Comparison of ENCODE assay signal across 37 cellular contexts in the genomic region with DNA sequence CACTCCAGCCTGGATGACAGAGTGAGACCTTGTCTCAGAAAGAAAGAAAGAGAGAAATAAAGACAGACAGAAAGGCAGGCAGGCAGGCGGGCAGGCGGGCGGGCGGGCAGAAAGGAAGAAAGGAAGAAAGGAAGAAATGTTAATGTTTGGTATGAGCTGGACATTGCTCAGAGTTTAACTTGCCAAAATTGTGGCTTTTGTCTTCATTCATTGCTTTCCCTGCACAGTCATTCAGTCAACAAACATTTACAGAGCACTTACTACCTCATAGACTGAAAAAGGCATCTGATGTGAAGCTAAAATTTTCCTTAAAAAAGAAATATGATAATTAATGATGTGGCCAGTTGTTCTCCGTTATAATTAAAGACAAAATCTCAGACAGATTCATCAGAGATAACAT.
"Had no signal": no experiment of that assay in that cellular context is flagged by ENCODE, and none has a peak within 500 bp of the region (broad histone marks: within the 10 kb centered on the region; RNA-seq: fewer than 3 reads in every experiment).

No MANE protein-coding gene starts in this region.

- H3K27ac ChIP-seq: adrenal gland, brain microvascular endothelial cell, epithelial cell of prostate, esophagus squamous epithelium, VCaP had no signal

- ATAC-seq: activated naive CD8-positive, alpha-beta T cell treated with anti-CD3 and anti-CD28 coated beads, Interleukin-2, amount 50 U/mL, for 24 hours; effector memory CD8-positive, alpha-beta T cell; T-helper 17 cell; WTC11 had no signal

- H3K27me3 Mint-ChIP-seq: activated naive CD4-positive, alpha-beta T cell treated with anti-CD3 and anti-CD28 coated beads, Interleukin-2, amount 50 U/mL, for 24 hours had no signal

- H3K9me3 ChIP-seq: adrenal gland, esophagus squamous epithelium had no signal

- H3K27me3 ChIP-seq: adrenal gland, brain microvascular endothelial cell had no signal

- H3K27ac Mint-ChIP-seq: activated CD4-positive, alpha-beta memory T cell treated with anti-CD3 and anti-CD28 coated beads, Interleukin-2, amount 10 ng/mL, durations not matched to agents 7 days and 5 days; activated CD4-positive, alpha-beta T cell treated with anti-CD3 and anti-CD28 coated beads, Interleukin-2, amount 10 ng/mL, durations not matched to agents 7 days and 5 days; activated naive CD4-positive, alpha-beta T cell treated with anti-CD3 and anti-CD28 coated beads for 36 hours; activated naive CD4-positive, alpha-beta T cell treated with anti-CD3 and anti-CD28 coated beads, Interleukin-2, amount 50 U/mL, for 24 hours; activated naive CD8-positive, alpha-beta T cell treated with anti-CD3 and anti-CD28 coated beads for 36 hours; activated naive CD8-positive, alpha-beta T cell treated with anti-CD3 and anti-CD28 coated beads, Interleukin-2, amount 50 U/mL, for 24 hours; activated T-cell treated with anti-CD3 and anti-CD28 coated beads, Interleukin-2, amount 50 U/mL, for 24 hours; activated T-helper 2 cell treated with anti-CD3 and anti-CD28 coated beads, Interferon-gamma antibody, Interleukin-2, Interleukin-4, amounts not matched to agents 10 μg/mL and 5 μg/mL and 100 μg/mL, durations not matched to agents 14 hours and 24 hours and 36 hours; effector memory CD8-positive, alpha-beta T cell; T-helper 17 cell; T-helper 2 cell treated with Interferon-gamma antibody and Interleukin-4, amounts not matched to agents 5 μg/mL and 100 μg/mL, for 36 hours; WTC11 had no signal

- H3K9me3 Mint-ChIP-seq: activated CD4-positive, alpha-beta memory T cell treated with anti-CD3 and anti-CD28 coated beads, Interleukin-2, amount 10 ng/mL, durations not matched to agents 7 days and 5 days; activated CD4-positive, alpha-beta T cell treated with anti-CD3 and anti-CD28 coated beads, Interleukin-2, amount 10 ng/mL, durations not matched to agents 7 days and 5 days; activated naive CD4-positive, alpha-beta T cell treated with anti-CD3 and anti-CD28 coated beads for 36 hours; activated naive CD4-positive, alpha-beta T cell treated with anti-CD3 and anti-CD28 coated beads, Interleukin-2, amount 50 U/mL, for 24 hours; activated naive CD8-positive, alpha-beta T cell treated with anti-CD3 and anti-CD28 coated beads, Interleukin-2, amount 50 U/mL, for 24 hours; activated T-cell treated with anti-CD3 and anti-CD28 coated beads, Interleukin-2, amount 50 U/mL, for 72 hours; activated T-helper 2 cell treated with anti-CD3 and anti-CD28 coated beads, Interferon-gamma antibody, Interleukin-2, Interleukin-4, amounts not matched to agents 10 μg/mL and 5 μg/mL and 100 μg/mL, durations not matched to agents 14 hours and 24 hours and 36 hours; effector memory CD8-positive, alpha-beta T cell; T-helper 2 cell treated with Interferon-gamma antibody and Interleukin-4, amounts not matched to agents 5 μg/mL and 100 μg/mL, for 36 hours had no signal

- H3K4me1 Mint-ChIP-seq: WTC11 had no signal

- H3K36me3 Mint-ChIP-seq: activated naive CD4-positive, alpha-beta T cell treated with anti-CD3 and anti-CD28 coated beads, Interleukin-2, amount 50 U/mL, for 24 hours; activated naive CD8-positive, alpha-beta T cell treated with anti-CD3 and anti-CD28 coated beads for 36 hours; WTC11 had no signal

- H3K4me1 ChIP-seq: adrenal gland, esophagus squamous epithelium had no signal

- FAIRE-seq: colon, frontal cortex had no signal

- H3K36me3 ChIP-seq: adrenal gland, brain microvascular endothelial cell, esophagus squamous epithelium had no signal

- H3K4me3 Mint-ChIP-seq: activated CD4-positive, alpha-beta memory T cell treated with anti-CD3 and anti-CD28 coated beads, Interleukin-2, amount 10 ng/mL, durations not matched to agents 7 days and 5 days; activated CD4-positive, alpha-beta T cell treated with anti-CD3 and anti-CD28 coated beads, Interleukin-2, amount 10 ng/mL, durations not matched to agents 7 days and 5 days; activated naive CD4-positive, alpha-beta T cell treated with anti-CD3 and anti-CD28 coated beads for 36 hours; activated naive CD4-positive, alpha-beta T cell treated with anti-CD3 and anti-CD28 coated beads, Interleukin-2, amount 50 U/mL, for 24 hours; activated naive CD8-positive, alpha-beta T cell treated with anti-CD3 and anti-CD28 coated beads for 36 hours; activated naive CD8-positive, alpha-beta T cell treated with anti-CD3 and anti-CD28 coated beads, Interleukin-2, amount 50 U/mL, for 24 hours; activated T-cell treated with anti-CD3 and anti-CD28 coated beads, Interleukin-2, amount 50 U/mL, for 24 hours; activated T-cell treated with anti-CD3 and anti-CD28 coated beads, Interleukin-2, amount 50 U/mL, for 72 hours; effector memory CD8-positive, alpha-beta T cell; T-helper 17 cell; T-helper 2 cell treated with Interferon-gamma antibody and Interleukin-4, amounts not matched to agents 5 μg/mL and 100 μg/mL, for 36 hours; WTC11 had no signal

- DNase-seq: activated CD4-positive, alpha-beta memory T cell treated with anti-CD3 and anti-CD28 coated beads, Interleukin-2, amount 10 ng/mL, durations not matched to agents 7 days and 5 days; activated CD4-positive, alpha-beta T cell treated with anti-CD3 and anti-CD28 coated beads for 1 hour; activated CD4-positive, alpha-beta T cell treated with anti-CD3 and anti-CD28 coated beads for 4 hours; activated CD4-positive, alpha-beta T cell treated with anti-CD3 and anti-CD28 coated beads, Interleukin-2, amount 10 ng/mL, durations not matched to agents 7 days and 5 days; activated CD4-positive, alpha-beta T cell treated with anti-CD3 and anti-CD28 coated beads, Interleukin-2, amount 50 U/mL, for 4 hours; activated CD8-positive, alpha-beta memory T cell treated with anti-CD3 and anti-CD28 coated beads, Interleukin-2, amount 50 U/mL, for 48 hours; activated effector memory CD4-positive, alpha-beta T cell treated with anti-CD3 and anti-CD28 coated beads, Interleukin-2, amount 50 U/mL, for 16 hours; activated naive CD4-positive, alpha-beta T cell treated with anti-CD3 and anti-CD28 coated beads for 36 hours; activated naive CD8-positive, alpha-beta T cell treated with anti-CD3 and anti-CD28 coated beads for 36 hours; activated naive CD8-positive, alpha-beta T cell treated with anti-CD3 and anti-CD28 coated beads, Interleukin-2, amount 50 U/mL, for 24 hours; activated T-cell treated with anti-CD3 and anti-CD28 coated beads for 4 hours; activated T-cell treated with anti-CD3 and anti-CD28 coated beads, Interleukin-2, amount 50 U/mL, for 24 hours; activated T-cell treated with anti-CD3 and anti-CD28 coated beads, Interleukin-2, amount 50 U/mL, for 72 hours; adrenal gland; amygdala; aorta; brain microvascular endothelial cell; caudate nucleus; cortex of kidney; dermis blood vessel endothelial cell; effector CD4-positive, alpha-beta T cell; effector memory CD8-positive, alpha-beta T cell; esophagus squamous epithelium; foreskin fibroblast; head of caudate nucleus; hippocampal formation; T-helper 1 cell; T-helper 17 cell; T1000 had no signal

- H3K4me3 ChIP-seq: adrenal gland, esophagus squamous epithelium had no signal
